ENCODE assay signal across 20 cellular contexts in genomic region chr20:4020256-4020655, GRCh38. TPM values are rescaled to one million over a fixed set of nuclear protein-coding genes. Genes with fewer than 3 reads are reported as not detected.
A peak's percentile ranks its signal among the peaks of the same experiment; 100 is the strongest.
DNase-seq lines count a peak whose midpoint lies in the region; FAIRE-seq and TF ChIP-seq lines count a peak whose summit lies in the region.
"Had no signal": no experiment of that assay in that cellular context is flagged by ENCODE, and none has a peak within 500 bp of the region (broad histone marks: within the 10 kb centered on the region; RNA-seq: fewer than 3 reads in every experiment).

No MANE protein-coding gene starts in this region.

- 89% methylated on average over 6 of the region's 6 CpGs for WGBS in mammary epithelial cell (ENCODE audit: low coverage, missing lambda C conversion rate)
- WGBS in esophagus muscularis mucosa: 100% methylated on average over 6 of the region's 6 CpGs

- H3K27ac ChIP-seq in breast epithelium (peak overlapping the region; percentile 3 to 25), mammary epithelial cell (ENCODE audit: insufficient read depth, low read depth, low read length) (no peak overlapping the region), esophagus muscularis mucosa (replicated peaks in 1 of 4) (no peak overlapping the region)
- H3K27ac ChIP-seq: 22Rv1, BLaER1, GM23248 had no signal

- H3K9me3 ChIP-seq in breast epithelium: no peaks in the 10 kb centered on the region
- no peaks in the 10 kb centered on the region for H3K9me3 ChIP-seq in mammary epithelial cell (replicated peaks; ENCODE audit: insufficient read depth, low read length)
- H3K9me3 ChIP-seq in esophagus muscularis mucosa: no peaks in the 10 kb centered on the region

- intact Hi-C loops in breast epithelium (cut with DNase I; ENCODE audit: low total_unique reads) (no loop called here), mammary epithelial cell (cut with micrococcal nuclease) (no loop called here), esophagus muscularis mucosa (cut with DNase I) (loop anchor here (5.0 kb wide), 1 partner anchor 42 kb away; no protein-coding TSS in a partner anchor)

- TF ChIP-seq EP300 in esophagus muscularis mucosa (IDR thresholded peaks at IDR 0.05): no peak

- H2AFZ ChIP-seq in mammary epithelial cell (ENCODE audit: low read depth, low read length): no peak overlapping the region
- H2AFZ ChIP-seq: GM23248 had no signal

- FAIRE-seq in D721Med (lab: Jason Lieb, UNC): no peak
- FAIRE-seq: A204.1, G401.6, GM12892, GM19239 had no signal

- no peak for DNase-seq in breast epithelium (ENCODE audit: low spot score in 2 of 2)
- DNase-seq in mammary epithelial cell: no peak
- DNase-seq in esophagus muscularis mucosa (ENCODE audit: extremely low spot score): peak; percentile 42
- DNase-seq in occipital lobe (lab: John Stamatoyannopoulos, UW): peak; percentile 16
- DNase-seq in LoVo (ENCODE audit: low spot score): no peak
- no peak for DNase-seq in putamen (ENCODE audit: low spot score)
- DNase-seq in D721Med (ENCODE audit: insufficient read length, low spot score): no peak
- DNase-seq: Calu3; CD4-positive, alpha-beta memory T cell; COR-L47; DMS153; DND-41; GM23248; H9 had no signal

- no peaks in the 10 kb centered on the region for H4K20me1 ChIP-seq in mammary epithelial cell (ENCODE audit: insufficient read depth, low read length)
- H4K20me1 ChIP-seq: BLaER1 had no signal

- dilution Hi-C loops in mammary epithelial cell (cut with HindIII; ENCODE audit: low sequenced_read_pairs): no loop called here

- TF ChIP-seq POLR2A in breast epithelium (IDR thresholded peaks at IDR 0.05): no peak
- TF ChIP-seq POLR2A in esophagus muscularis mucosa (IDR thresholded peaks at IDR 0.05; ENCODE audit: low read depth): no peak

- no TSS peak for BruUV-seq in mammary epithelial cell (replicated peaks; lab: Mats Ljungman, UMichigan)

- H3K36me3 ChIP-seq in breast epithelium (no peaks in the 10 kb centered on the region), mammary epithelial cell (ENCODE audit: insufficient read depth, low read length) (no peaks in the 10 kb centered on the region), esophagus muscularis mucosa (no peaks in the 10 kb centered on the region)
- H3K36me3 ChIP-seq: BLaER1 had no signal

- H3K4me2 ChIP-seq in mammary epithelial cell (ENCODE audit: insufficient read depth, low read depth, low read length): no peak overlapping the region
- H3K4me2 ChIP-seq: BLaER1 had no signal

- H3K4me3 ChIP-seq in breast epithelium (no peak overlapping the region), mammary epithelial cell (replicated peaks in 1 of 3; ENCODE audit: insufficient read depth in 1 of 3, low read depth in 2 of 3, low read length in 3 of 3) (no peak overlapping the region), esophagus muscularis mucosa (no peak overlapping the region)
- H3K4me3 ChIP-seq: BLaER1, GM23248 had no signal

- TF ChIP-seq CTCF in breast epithelium (IDR thresholded peaks at IDR 0.05) (no peak), mammary epithelial cell (conservative IDR thresholded peaks at IDR 0.05 in 1 of 2, IDR thresholded peaks at IDR 0.05 in 1 of 2; ENCODE audit: extremely low read depth in 1 of 2, insufficient read depth in 1 of 2, low read depth in 1 of 2, low read length in 2 of 2) (no peak), esophagus muscularis mucosa (IDR thresholded peaks at IDR 0.05) (no peak), D721Med (IDR thresholded peaks at IDR 0.05; ENCODE audit: insufficient read depth, missing control alignments) (no peak)

- CTCF ChIA-PET in mammary epithelial cell (lab: Charles Lee; ENCODE audit: low non-redundant PET): no interaction called here

- H3K27me3 ChIP-seq in breast epithelium (no peaks in the 10 kb centered on the region), mammary epithelial cell (ENCODE audit: insufficient read depth, low read length) (no peaks in the 10 kb centered on the region), esophagus muscularis mucosa (no peaks in the 10 kb centered on the region)
- H3K27me3 ChIP-seq: BLaER1 had no signal

- H3K79me2 ChIP-seq in mammary epithelial cell (ENCODE audit: insufficient read depth, low read length): no peaks in the 10 kb centered on the region

- H3K4me1 ChIP-seq in breast epithelium: no peaks in the 10 kb centered on the region
- H3K4me1 ChIP-seq in mammary epithelial cell (ENCODE audit: insufficient read depth, low read length): peaks cover 11% of the 10 kb centered on the region
- peaks cover 0 to 15% (median 6%) of the 10 kb centered on the region in 4 donors for H3K4me1 ChIP-seq in esophagus muscularis mucosa

- in situ Hi-C loops in mammary epithelial cell (cut with MboI; ENCODE audit: low sequenced_read_pairs in 2 of 2): no loop called here

- H3K9ac ChIP-seq in mammary epithelial cell (ENCODE audit: insufficient read depth, low read length): no peak overlapping the region
- H3K9ac ChIP-seq: BLaER1, GM23248 had no signal

RNA-seq across cellular contexts. Expression of gene RNF24, which starts 4.9 kb away (rescaled TPM):
- total RNA-seq in breast epithelium (10 to 100 TPM in 2 of 3 donors, 1 to 10 TPM in 1; 8.8 to 27.2 (median 22.0) TPM), mammary epithelial cell (10 to 100 TPM in 1 of 2 donors, 1 to 10 TPM in 1; 8.8 to 13.5 TPM), esophagus muscularis mucosa (10 to 100 TPM in 3 of 4 donors, 1 to 10 TPM in 1; 10.0 to 26.8 (median 18.0) TPM), occipital lobe (28.5 TPM)
- 5.9 TPM for polyA plus RNA-seq in mammary epithelial cell
- polyA minus RNA-seq in mammary epithelial cell: 15.0 TPM

Comparison
In these comparisons a context has a peak if more than half of its experiments do, and no peak if none do; other contexts are left out.
1. H3K27ac ChIP-seq: peak in breast epithelium (2 of 2); none in mammary epithelial cell (single experiment) and esophagus muscularis mucosa (0 of 4).
2. DNase-seq: peak in esophagus muscularis mucosa (single experiment) and occipital lobe (single experiment); none in breast epithelium (0 of 2), mammary epithelial cell (single experiment), LoVo (single experiment), putamen (single experiment) and D721Med (single experiment).